ENCODE assay signal across 20 cellular contexts in genomic region chr6:96007663-96008062, GRCh38. TPM values are rescaled to one million over a fixed set of nuclear protein-coding genes. Genes with fewer than 3 reads are reported as not detected.
DNase-seq lines count a peak whose midpoint lies in the region; ATAC-seq, FAIRE-seq and TF ChIP-seq lines count a peak whose summit lies in the region.
"Had no signal": no experiment of that assay in that cellular context is flagged by ENCODE, and none has a peak within 500 bp of the region (broad histone marks: within the 10 kb centered on the region; RNA-seq: fewer than 3 reads in every experiment).

No MANE protein-coding gene starts in this region.

- H3K27ac ChIP-seq in HepG2 (ENCODE audit: extremely low read length, insufficient read depth, low read length) (no peak overlapping the region), right lobe of liver (no peak overlapping the region), PC-9 (no peak overlapping the region)
- H3K27ac ChIP-seq: 22Rv1 had no signal

- TF ChIP-seq POLR2A in HepG2 (IDR thresholded peaks at IDR 0.05; ENCODE audit: insufficient read depth in 1 of 2, low read depth in 2 of 2, low read length in 2 of 2) = no peak
- TF ChIP-seq POLR2A in right lobe of liver (IDR thresholded peaks at IDR 0.05) = no peak

- in situ Hi-C loops in HepG2 (cut with HindIII; ENCODE audit: extremely low pct_ligation_motif_present, low pct_unique_long_range_greater_than_20kb) (no loop called here), G401 (cut with HindIII; ENCODE audit: low sequenced_read_pairs) (no loop called here)

- H3K4me3 Mint-ChIP-seq in activated CD8-positive, alpha-beta T cell treated with anti-CD3 and anti-CD28 coated beads for 36 hours = no peak overlapping the region
- H3K4me3 Mint-ChIP-seq: CD14-positive monocyte; CD8-positive, alpha-beta T cell; H9 had no signal

- H3K4me3 ChIP-seq in HepG2 (replicated peaks in 1 of 3; ENCODE audit: insufficient read depth in 1 of 3, low read depth in 2 of 3, low read length in 3 of 3) (no peak overlapping the region), right lobe of liver (no peak overlapping the region), PC-9 (no peak overlapping the region)

- no peak overlapping the region for H3K9ac ChIP-seq in HepG2 (ENCODE audit: insufficient read depth, low read depth, low read length)

- H3K36me3 Mint-ChIP-seq in activated CD8-positive, alpha-beta T cell treated with anti-CD3 and anti-CD28 coated beads for 36 hours (ENCODE audit: low read depth) = no peaks in the 10 kb centered on the region
- H3K36me3 Mint-ChIP-seq: CD14-positive monocyte; CD8-positive, alpha-beta T cell had no signal

- CTCF ChIA-PET in HepG2 (lab: Yijun Ruan, JAX; ENCODE audit: low intra/inter-chr PET ratio, low total read pairs) = no interaction called here
- CTCF ChIA-PET in PC-9 (lab: Charles Lee) = interaction anchor here (0.6 kb wide), 1 partner anchor 289 kb away, joined by 3 read pairs; no protein-coding TSS in a partner anchor
- CTCF ChIA-PET in activated CD8-positive, alpha-beta T cell treated with anti-CD3 and anti-CD28 coated beads for 36 hours (lab: Charles Lee) = no interaction called here

- ATAC-seq in HepG2 = peak; percentile 98
- no peak for ATAC-seq in right lobe of liver
- no peak for ATAC-seq in activated CD8-positive, alpha-beta T cell treated with anti-CD3 and anti-CD28 coated beads for 36 hours
- ATAC-seq: CD8-positive, alpha-beta T cell had no signal

- no peaks in the 10 kb centered on the region for H3F3A ChIP-seq in PC-9 (ENCODE audit: insufficient read depth, low read depth)

- TF ChIP-seq CTCF in HepG2 (CRISPR knock-in tag; IDR thresholded peaks at IDR 0.05) (no peak), right lobe of liver (IDR thresholded peaks at IDR 0.05) (no peak), PC-9 (conservative IDR thresholded peaks at IDR 0.05) (no peak)
- no peak for TF ChIP-seq CTCF in activated CD8-positive, alpha-beta T cell treated with anti-CD3 and anti-CD28 coated beads for 36 hours (IDR thresholded peaks at IDR 0.05)

- H3K79me2 ChIP-seq in HepG2 (ENCODE audit: insufficient read depth, low read length) = no peaks in the 10 kb centered on the region
- H3K79me2 ChIP-seq in PC-9 (ENCODE audit: low read depth) = no peaks in the 10 kb centered on the region

- no peak for TF ChIP-seq RAD21 in HepG2 (CRISPR knock-in tag; IDR thresholded peaks at IDR 0.05)

- peaks cover 13% of the 10 kb centered on the region for H3K4me1 ChIP-seq in HepG2 (ENCODE audit: insufficient read depth, low read length)
- no peaks in the 10 kb centered on the region for H3K4me1 ChIP-seq in right lobe of liver
- no peaks in the 10 kb centered on the region for H3K4me1 ChIP-seq in PC-9 (replicated peaks; ENCODE audit: insufficient read depth)
- H3K4me1 ChIP-seq: Caco-2 had no signal

- H3K9me3 ChIP-seq in HepG2 (ENCODE audit: low read length) = no peaks in the 10 kb centered on the region
- no peaks in the 10 kb centered on the region for H3K9me3 ChIP-seq in right lobe of liver
- H3K9me3 ChIP-seq in PC-9 (ENCODE audit: insufficient read depth, low read depth) = no peaks in the 10 kb centered on the region
- H3K9me3 ChIP-seq: Caco-2 had no signal

- no peaks in the 10 kb centered on the region for H3K9me2 ChIP-seq in PC-9 (ENCODE audit: insufficient read depth)

- H2AFZ ChIP-seq in HepG2 (ENCODE audit: low read length) (no peak overlapping the region), PC-9 (peak overlapping the region; percentile 24; the same call in 1 of the 2 replicates)

- H3K27me3 Mint-ChIP-seq in activated CD8-positive, alpha-beta T cell treated with anti-CD3 and anti-CD28 coated beads for 36 hours = peaks cover 1% of the 10 kb centered on the region

- BruUV-seq in HepG2 (replicated peaks; lab: Mats Ljungman, UMichigan) (no TSS peak), PC-9 (replicated peaks; lab: Mats Ljungman, UMichigan) (no TSS peak)

- POLR2A ChIA-PET in HepG2 (lab: Yijun Ruan, JAX) (no interaction called here), PC-9 (lab: Charles Lee; ENCODE audit: unreplicated experiment) (no interaction called here)
- POLR2A ChIA-PET in activated CD8-positive, alpha-beta T cell treated with anti-CD3 and anti-CD28 coated beads for 36 hours (lab: Charles Lee) = no interaction called here

- H3K27me3 ChIP-seq in HepG2 (ENCODE audit: control insufficient read depth in 1 of 2, insufficient read depth in 2 of 2, low read length in 2 of 2) = no peaks in the 10 kb centered on the region
- no peaks in the 10 kb centered on the region for H3K27me3 ChIP-seq in right lobe of liver
- H3K27me3 ChIP-seq in PC-9 (ENCODE audit: insufficient read depth, low read depth) = no peaks in the 10 kb centered on the region

- peak; percentile 58 for FAIRE-seq in HepG2 (lab: Jason Lieb, UNC)
- FAIRE-seq: GM12892 had no signal

- 0% methylated on average over 2 of the region's 2 CpGs for WGBS in HepG2 (ENCODE audit: low lambda C conversion rate)
- WGBS in right lobe of liver (ENCODE audit: insufficient coverage, low coverage, low lambda C conversion rate, missing lambda C conversion rate) = 19% methylated on average over 2 of the region's 2 CpGs

- intact Hi-C loops in HepG2 (cut with micrococcal nuclease; ENCODE audit: unreplicated experiment) = no loop called here
- intact Hi-C loops in right lobe of liver (cut with DNase I) = no loop called here
- intact Hi-C loops in PC-9 (cut with micrococcal nuclease; ENCODE audit: unreplicated experiment) = no loop called here
- intact Hi-C loops in activated CD8-positive, alpha-beta T cell treated with anti-CD3 and anti-CD28 coated beads for 36 hours (cut with micrococcal nuclease) = no loop called here

- DNase-seq in DMS53 (lab: John Stamatoyannopoulos, UW) (peak; percentile 29), DMS53 treated with DMSO at 0.1 percent for 48 hours (lab: John Stamatoyannopoulos, UW; ENCODE audit: unreplicated experiment) (no peak), HepG2 (ENCODE audit: low spot score) (peak; percentile 74), right lobe of liver (no peak), PC-9 (no peak), G401 (ENCODE audit: low spot score) (no peak), retina (no peak)
- DNase-seq in activated CD8-positive, alpha-beta T cell treated with anti-CD3 and anti-CD28 coated beads for 36 hours = no peak
- DNase-seq: CD8-positive, alpha-beta T cell; DMS79 treated with DMSO at 0.1 percent for 48 hours; EL; GDM1; GOT3; H9 had no signal

- TF ChIP-seq EP300 in HepG2 (IDR thresholded peaks at IDR 0.05; ENCODE audit: low read depth in 2 of 2, low read length in 2 of 2) (peak in 1 of 2 experiments; percentile 55; a peak in 2 of 4 replicates), HepG2 (CRISPR knock-in tag; IDR thresholded peaks at IDR 0.05; ENCODE audit: borderline replicate concordance) (no peak)

- H3K4me2 ChIP-seq in HepG2 (ENCODE audit: low read depth, low read length) (0 out of 2 replicates have a peak overlapping the region, but pooled peaks have one; percentile 6), PC-9 (no peak overlapping the region)

- H3K9me3 Mint-ChIP-seq in activated CD8-positive, alpha-beta T cell treated with anti-CD3 and anti-CD28 coated beads for 36 hours = no peaks in the 10 kb centered on the region
- H3K9me3 Mint-ChIP-seq: CD8-positive, alpha-beta T cell; H9 had no signal

- no peaks in the 10 kb centered on the region for H3K4me1 Mint-ChIP-seq in activated CD8-positive, alpha-beta T cell treated with anti-CD3 and anti-CD28 coated beads for 36 hours (ENCODE audit: low read depth)
- H3K4me1 Mint-ChIP-seq: CD14-positive monocyte had no signal

- no peaks in the 10 kb centered on the region for H4K20me1 ChIP-seq in HepG2 (ENCODE audit: insufficient read depth, low read length)
- no peaks in the 10 kb centered on the region for H4K20me1 ChIP-seq in PC-9 (ENCODE audit: insufficient read depth)

- H3K36me3 ChIP-seq in HepG2 (replicated peaks in 1 of 2; ENCODE audit: control insufficient read depth in 1 of 2, insufficient read depth in 2 of 2, low read length in 2 of 2) (no peaks in the 10 kb centered on the region), right lobe of liver (no peaks in the 10 kb centered on the region), PC-9 (ENCODE audit: low read depth) (no peaks in the 10 kb centered on the region)

- no peak overlapping the region for H3K27ac Mint-ChIP-seq in activated CD8-positive, alpha-beta T cell treated with anti-CD3 and anti-CD28 coated beads for 36 hours
- H3K27ac Mint-ChIP-seq: CD14-positive monocyte; CD8-positive, alpha-beta T cell; H9 had no signal

TF ChIP-seq in HepG2, 621 proteins besides CTCF, POLR2A, EP300 and RAD21 (continues in another document):
- TF ChIP-seq MTA3 (CRISPR knock-in tag; IDR thresholded peaks at IDR 0.05) (no peak), CENPT (CRISPR knock-in tag; IDR thresholded peaks at IDR 0.05; ENCODE audit: low read depth) (no peak), ZNF326 (CRISPR knock-in tag; IDR thresholded peaks at IDR 0.05; ENCODE audit: borderline replicate concordance) (no peak), NCOA2 (CRISPR knock-in tag; IDR thresholded peaks at IDR 0.05) (peak; percentile 42; the same call in 1 of the 2 replicates), TOE1 (CRISPR knock-in tag; IDR thresholded peaks at IDR 0.05) (no peak)

RNA-seq across cellular contexts. Expression of gene FUT9, which starts 8.1 kb away (rescaled TPM):
- not detected in 2 replicates for total RNA-seq in HepG2 (2016; rRNA removed; fragmentation: Illumina TruSeq; extraction: Trizol)
- total RNA-seq in HepG2 (2016; cell fraction: cytosol; rRNA removed; fragmentation: Illumina TruSeq; extraction: Trizol; ENCODE audit: low read depth) = not detected in 2 replicates
- total RNA-seq in HepG2 (2016; cell fraction: insoluble cytoplasmic fraction; rRNA removed; fragmentation: Illumina TruSeq; extraction: Trizol) = not detected in 2 replicates
- total RNA-seq in HepG2 (2016; cell fraction: membrane; rRNA removed; fragmentation: Illumina TruSeq; extraction: Trizol) = not detected in 2 replicates
- total RNA-seq in HepG2 (2016; cell fraction: nucleus; rRNA removed; fragmentation: Illumina TruSeq; extraction: Trizol) = not detected in 2 replicates
- under 0.01 and 0.01 TPM in 2 replicates for polyA plus RNA-seq in HepG2 (2011; rRNA removed)
- polyA plus RNA-seq in HepG2 (2011; cell fraction: cytosol; rRNA removed) = not detected in 2 replicates
- 0.05 TPM in 1 of 2 replicates, not detected in the other for polyA plus RNA-seq in HepG2 (2011; cell fraction: nucleus; rRNA removed)
- 0.01 and 0.03 TPM in 2 replicates for polyA plus RNA-seq in HepG2 (2012)
- not detected in 2 replicates for polyA plus RNA-seq in HepG2 (2016; cell fraction: cytosol; fragmentation: Illumina TruSeq; extraction: Trizol; ENCODE audit: low read depth)
- polyA plus RNA-seq in HepG2 (2016; cell fraction: insoluble cytoplasmic fraction; fragmentation: Illumina TruSeq; extraction: Trizol; ENCODE audit: low read depth) = not detected in 2 replicates
- not detected in 2 replicates for polyA plus RNA-seq in HepG2 (2016; cell fraction: membrane; fragmentation: Illumina TruSeq; extraction: Trizol; ENCODE audit: low read depth)
- not detected in 2 replicates for polyA plus RNA-seq in HepG2 (2016; cell fraction: nucleus; fragmentation: Illumina TruSeq; extraction: Trizol; ENCODE audit: insufficient read depth, low read depth)
- polyA minus RNA-seq in HepG2 (2011; rRNA and poly(A)+ RNA removed; ENCODE audit: low replicate concordance) = not detected in 2 replicates
- not detected in 2 replicates for polyA minus RNA-seq in HepG2 (2011; cell fraction: cytosol; rRNA and poly(A)+ RNA removed)
- under 0.01 TPM in 2 replicates for polyA minus RNA-seq in HepG2 (2011; cell fraction: nucleus; rRNA and poly(A)+ RNA removed)
- not detected for total RNA-seq in right lobe of liver
- 5.2 and 6.9 TPM in 2 replicates for total RNA-seq in PC-9 (2021)
- 0.06 TPM in 1 of 2 replicates, not detected in the other for total RNA-seq in G401 (2014; rRNA removed; shearing (Covaris generic))
- total RNA-seq in activated CD8-positive, alpha-beta T cell treated with anti-CD3 and anti-CD28 coated beads for 36 hours = not detected
- total RNA-seq: CD8-positive, alpha-beta T cell; HT-29 had no signal
- polyA plus RNA-seq: BJ, CD14-positive monocyte had no signal

Comparison
In these comparisons a context has a peak if more than half of its experiments do, and no peak if none do; other contexts are left out.
1. DNase-seq: peak in DMS53 (single experiment) and HepG2 (single experiment); none in DMS53 treated with DMSO at 0.1 percent for 48 hours (single experiment), right lobe of liver (0 of 3), PC-9 (0 of 2), G401 (single experiment), activated CD8-positive, alpha-beta T cell treated with anti-CD3 and anti-CD28 coated beads for 36 hours (single experiment) and retina (single experiment).